ENCODE assay signal across 11 cellular contexts in the genomic region with DNA sequence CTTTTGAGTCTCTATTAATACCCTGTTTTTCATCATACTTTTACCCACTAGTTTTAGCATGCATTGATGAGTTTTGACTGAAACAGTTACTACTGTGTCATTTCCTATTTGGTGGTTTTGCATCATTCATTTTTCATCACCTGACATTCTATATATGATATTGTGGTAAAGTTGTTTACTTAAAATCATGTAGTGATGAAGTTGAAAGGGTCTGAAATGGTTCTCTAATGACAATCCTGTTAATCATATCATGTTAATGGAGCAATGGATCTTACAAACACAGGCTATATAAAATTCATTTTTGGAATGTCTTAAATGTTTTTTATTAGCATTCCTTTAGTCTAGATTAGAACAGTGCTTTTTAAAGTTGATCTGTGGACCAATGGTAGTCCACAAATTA.
A peak's percentile ranks its signal among the peaks of the same experiment; 100 is the strongest.
DNase-seq lines count a peak whose midpoint lies in the region; ATAC-seq and TF ChIP-seq lines count a peak whose summit lies in the region.
"Had no signal": no experiment of that assay in that cellular context is flagged by ENCODE, and none has a peak within 500 bp of the region (broad histone marks: within the 10 kb centered on the region; RNA-seq: fewer than 3 reads in every experiment).

No MANE protein-coding gene starts in this region.

- TF ChIP-seq CTCF in GM06990 (IDR thresholded peaks at IDR 0.05; ENCODE audit: insufficient read depth, low read length, poor library complexity, severe bottlenecking) (no peak), dorsolateral prefrontal cortex (IDR thresholded peaks at IDR 0.05 in 54 of 56, conservative IDR thresholded peaks at IDR 0.05 in 2 of 56; ENCODE audit: low read depth in 1 of 56, partially characterized antibody in 56 of 56) (no peak)

- ATAC-seq in HG03159 (IDR thresholded peaks at IDR 0.05; ENCODE audit: unreplicated experiment): peak; percentile 50
- ATAC-seq in naive thymus-derived CD8-positive, alpha-beta T cell: peak; percentile 37 to 76

- H3K4me3 Mint-ChIP-seq in activated naive CD8-positive, alpha-beta T cell treated with anti-CD3 and anti-CD28 coated beads for 36 hours: no peak overlapping the region
- peak overlapping the region in 5 of 10 donors; percentile 17 to 48 (median 40) for H3K4me3 Mint-ChIP-seq in naive thymus-derived CD8-positive, alpha-beta T cell
- H3K4me3 Mint-ChIP-seq: brain had no signal

- POLR2A ChIA-PET in naive thymus-derived CD8-positive, alpha-beta T cell (lab: Charles Lee): no interaction called here

- peaks cover 40% of the 10 kb centered on the region for H3K4me1 Mint-ChIP-seq in activated naive CD8-positive, alpha-beta T cell treated with anti-CD3 and anti-CD28 coated beads for 36 hours
- peaks cover 16 to 54% (median 32%) of the 10 kb centered on the region in 4 donors for H3K4me1 Mint-ChIP-seq in naive thymus-derived CD8-positive, alpha-beta T cell

- no peaks in the 10 kb centered on the region for H3K36me3 ChIP-seq in GM06990 (ENCODE audit: control insufficient read depth, insufficient read depth, low read length)

- H3K27me3 ChIP-seq in GM06990 (replicated peaks; ENCODE audit: control insufficient read depth, insufficient read depth, low read length): no peaks in the 10 kb centered on the region
- H3K27me3 ChIP-seq in dorsolateral prefrontal cortex: no peaks in the 10 kb centered on the region

- H3K27me3 Mint-ChIP-seq in activated naive CD8-positive, alpha-beta T cell treated with anti-CD3 and anti-CD28 coated beads for 36 hours: no peaks in the 10 kb centered on the region
- peaks cover 0 to 2% (median 0%) of the 10 kb centered on the region in 5 donors for H3K27me3 Mint-ChIP-seq in naive thymus-derived CD8-positive, alpha-beta T cell
- H3K27me3 Mint-ChIP-seq: brain had no signal

- peak overlapping the region; percentile 81 for H3K27ac Mint-ChIP-seq in activated naive CD8-positive, alpha-beta T cell treated with anti-CD3 and anti-CD28 coated beads for 36 hours
- H3K27ac Mint-ChIP-seq in naive thymus-derived CD8-positive, alpha-beta T cell: peak overlapping the region in 8 of 10 donors; percentile 72 to 90 (median 74)
- H3K27ac Mint-ChIP-seq: brain had no signal

- H3K4me3 ChIP-seq in GM06990 (replicated peaks; ENCODE audit: low read depth, low read length): no peak overlapping the region
- H3K4me3 ChIP-seq in dorsolateral prefrontal cortex: no peak overlapping the region

- H3K27ac ChIP-seq in dorsolateral prefrontal cortex: no peak overlapping the region

- intact Hi-C loops in dorsolateral prefrontal cortex (cut with DNase I): no loop called here

- peaks cover 11% of the 10 kb centered on the region for H3K9me3 Mint-ChIP-seq in activated naive CD8-positive, alpha-beta T cell treated with anti-CD3 and anti-CD28 coated beads for 36 hours
- no peaks in the 10 kb centered on the region for H3K9me3 Mint-ChIP-seq in naive thymus-derived CD8-positive, alpha-beta T cell

- H3K36me3 Mint-ChIP-seq in activated naive CD8-positive, alpha-beta T cell treated with anti-CD3 and anti-CD28 coated beads for 36 hours: peaks cover 38% of the 10 kb centered on the region
- H3K36me3 Mint-ChIP-seq in naive thymus-derived CD8-positive, alpha-beta T cell: peaks cover under 1 to 58% (median 4%) of the 10 kb centered on the region in 3 donors

- DNase-seq in GM06990 (ENCODE audit: extremely low read depth, insufficient read length) (peak; percentile 25), dorsolateral prefrontal cortex (no peak), NCI-H446 treated with DMSO at 0.1 percent for 48 hours (lab: John Stamatoyannopoulos, UW) (no peak)
- DNase-seq in activated naive CD8-positive, alpha-beta T cell treated with anti-CD3 and anti-CD28 coated beads for 36 hours: no peak
- peak in 2 of 10 donors; percentile 17 to 33 for DNase-seq in naive thymus-derived CD8-positive, alpha-beta T cell
- DNase-seq in activated CD4-positive, alpha-beta T cell treated with anti-CD3 and anti-CD28 coated beads, Interleukin-2, amount 50 U/mL, for 1 hour: no peak
- DNase-seq: activated CD8-positive, alpha-beta memory T cell treated with anti-CD3 and anti-CD28 coated beads, Interleukin-2, amount 50 U/mL, for 4 hours; DMS 273 treated with DMSO at 0.1 percent for 48 hours; substantia nigra had no signal
